In the genomic region with DNA sequence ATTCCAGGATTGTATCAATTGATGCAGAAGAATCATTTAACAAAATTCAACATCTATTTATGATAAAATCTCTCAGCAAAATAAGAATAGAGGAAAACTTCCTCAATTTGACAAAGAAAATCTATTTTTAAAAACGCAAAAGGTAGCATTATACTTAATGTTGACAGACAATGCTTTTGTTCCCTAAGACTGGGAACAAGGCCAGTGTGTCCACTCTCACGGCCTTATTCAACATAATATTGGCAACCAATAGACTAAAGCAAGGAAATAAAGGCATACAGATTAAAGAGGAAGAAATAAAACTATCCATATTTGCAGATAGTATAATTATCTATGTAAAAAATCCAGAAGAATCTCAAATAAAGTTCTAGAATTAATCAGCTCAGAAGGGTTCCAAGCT, we compare ENCODE assay signal across 26 cellular contexts.
"Had no signal": no experiment of that assay in that cellular context is flagged by ENCODE, and none has a peak within 500 bp of the region (broad histone marks: within the 10 kb centered on the region; RNA-seq: fewer than 3 reads in every experiment).

No MANE protein-coding gene starts in this region.

- ATAC-seq: stimulated activated effector memory CD8-positive, alpha-beta T cell treated with anti-CD3 and anti-CD28 coated beads, Interleukin-12 subunit alpha, Interleukin-12 subunit beta, amount 100 ng/mL, for 72 hours; stimulated activated memory B cell treated with anti-CD40 and anti-IgM and Interleukin-4, amounts not matched to agents 10 μg/mL and 1 μg/mL and 100 μg/mL, for 72 hours; stimulated activated naive B cell treated with anti-CD40 and anti-IgM and Interleukin-4, amounts not matched to agents 10 μg/mL and 1 μg/mL and 100 μg/mL, for 72 hours; stimulated activated naive CD8-positive, alpha-beta T cell treated with anti-CD3 and anti-CD28 coated beads, Interleukin-15, amount 100 ng/mL, for 72 hours; stimulated activated naive CD8-positive, alpha-beta T cell treated with anti-CD3 and anti-CD28 coated beads, Interleukin-15, Interleukin-2, amounts not matched to agents 100 U/mL and 50 U/mL, for 24 hours; upper lobe of right lung had no signal

- H3K4me1 ChIP-seq: stomach, suprapubic skin, testis, thyroid gland, tibial artery, tibial nerve, upper lobe of left lung, upper lobe of right lung, uterus, vagina had no signal

- H3K27me3 ChIP-seq: stomach, suprapubic skin, testis, thyroid gland, tibial artery, tibial nerve, transverse colon, upper lobe of left lung, upper lobe of right lung, uterus, vagina had no signal

- H3K4me3 ChIP-seq: stomach, suprapubic skin, testis, thoracic aorta, thyroid gland, tibial artery, tibial nerve, transverse colon, upper lobe of left lung, upper lobe of right lung, uterus, vagina had no signal

- H3K9me3 ChIP-seq: suprapubic skin, testis, thyroid gland, uterus, vagina had no signal

- H3K36me3 ChIP-seq: stomach, suprapubic skin, thoracic aorta, thyroid gland, tibial artery, tibial nerve, transverse colon, upper lobe of left lung, upper lobe of right lung, uterus, vagina had no signal

- H3K27ac ChIP-seq: stomach, suprapubic skin, testis, thoracic aorta, thyroid gland, tibial artery, tibial nerve, transverse colon, upper lobe of left lung, upper lobe of right lung, uterus, vagina had no signal

- DNase-seq: stimulated activated CD4-positive, alpha-beta T cell treated with anti-CD3 and anti-CD28 coated beads, Interleukin-2, amount 100 ng/mL, for 48 hours; stimulated activated CD4-positive, alpha-beta T cell treated with anti-CD3 and anti-CD28 coated beads, Interleukin-4, amount 100 ng/mL, for 1 hour; stimulated activated CD4-positive, alpha-beta T cell treated with anti-CD3 and anti-CD28 coated beads, Interleukin-4, amount 100 ng/mL, for 24 hours; stimulated activated CD4-positive, alpha-beta T cell treated with anti-CD3 and anti-CD28 coated beads, Interleukin-4, amount 100 ng/mL, for 4 hours; stimulated activated CD8-positive, alpha-beta memory T cell treated with anti-CD3 and anti-CD28 coated beads, Interleukin-4, amount 100 ng/mL, for 48 hours; stimulated activated naive B cell treated with anti-CD40 and anti-IgM and Interleukin-4, amounts not matched to agents 10 μg/mL and 1 μg/mL and 100 μg/mL, for 72 hours; stimulated activated naive CD4-positive, alpha-beta T cell; stimulated activated naive CD4-positive, alpha-beta T cell treated with Interleukin-2 at 50 U/mL for 16 hours; stimulated activated naive CD8-positive, alpha-beta T cell treated with anti-CD3 and anti-CD28 coated beads, Interleukin-15, amount 100 ng/mL, for 72 hours; stimulated activated naive CD8-positive, alpha-beta T cell treated with anti-CD3 and anti-CD28 coated beads, Interleukin-15, Interleukin-2, amounts not matched to agents 100 U/mL and 50 U/mL, for 24 hours; stomach; substantia nigra; testis; thyroid gland; tibial artery; transverse colon; trophoblast cell; upper lobe of left lung; upper lobe of right lung; uterus had no signal
